ENCODE assay signal across 1 cellular context in the genomic region with DNA sequence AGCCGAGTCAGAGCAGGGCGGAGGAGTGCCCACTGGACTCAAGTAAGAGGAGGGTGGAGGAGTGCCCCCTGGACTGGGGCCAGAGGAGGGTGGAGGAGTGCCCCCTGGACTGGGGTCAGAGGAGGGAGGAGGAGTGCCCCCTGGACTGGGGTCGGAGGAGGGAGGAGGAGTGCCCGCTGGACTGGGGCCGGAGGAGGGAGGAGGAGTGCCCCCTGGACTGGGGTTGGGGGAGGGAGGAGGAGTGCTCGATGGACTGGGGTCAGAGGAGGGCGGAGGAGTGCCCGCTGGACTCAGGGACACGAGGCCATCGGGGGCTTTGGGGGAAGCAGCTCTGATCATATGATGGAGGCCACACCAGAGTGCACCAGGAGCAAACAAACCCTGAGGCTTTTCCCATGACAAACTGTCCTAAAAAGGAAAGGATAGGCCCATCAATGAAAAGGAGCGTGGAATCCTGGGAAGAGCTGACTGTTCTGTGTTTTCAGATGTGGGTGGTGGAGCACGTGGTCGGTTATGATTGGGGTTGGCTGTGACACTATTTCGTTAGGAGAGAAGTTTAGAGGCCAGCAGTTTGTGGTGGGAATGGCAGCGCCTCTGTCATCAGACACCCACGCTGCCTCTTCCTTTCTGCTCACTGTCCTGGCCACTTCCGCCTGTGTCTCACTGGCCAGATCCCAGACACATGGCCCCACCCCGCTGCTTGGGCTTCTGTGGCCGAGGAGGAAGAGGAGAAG.
TF ChIP-seq lines count a peak whose summit lies in the region.

No MANE protein-coding gene starts in this region.

TF ChIP-seq in K562, 482 proteins besides CTCF, POLR2A, EP300 and RAD21 (continued from another document and continues in another):
- TF ChIP-seq CEBPG (CRISPR knock-in tag; IDR thresholded peaks at IDR 0.05) = peak; percentile 61; the same call in 1 of the 2 replicates
- TF ChIP-seq CEBPG (tag; conservative IDR thresholded peaks at IDR 0.05 in 1 of 2, IDR thresholded peaks at IDR 0.05 in 1 of 2) = no peak
- no peak for TF ChIP-seq SIRT6 (IDR thresholded peaks at IDR 0.05; ENCODE audit: low read depth, low read length)
- TF ChIP-seq, protein P1, sequence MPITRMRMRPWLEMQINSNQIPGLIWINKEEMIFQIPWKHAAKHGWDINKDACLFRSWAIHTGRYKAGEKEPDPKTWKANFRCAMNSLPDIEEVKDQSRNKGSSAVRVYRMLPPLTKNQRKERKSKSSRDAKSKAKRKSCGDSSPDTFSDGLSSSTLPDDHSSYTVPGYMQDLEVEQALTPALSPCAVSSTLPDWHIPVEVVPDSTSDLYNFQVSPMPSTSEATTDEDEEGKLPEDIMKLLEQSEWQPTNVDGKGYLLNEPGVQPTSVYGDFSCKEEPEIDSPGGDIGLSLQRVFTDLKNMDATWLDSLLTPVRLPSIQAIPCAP (CRISPR knock-in tag; IDR thresholded peaks at IDR 0.05; ENCODE audit: borderline replicate concordance) = no peak
- no peak for TF ChIP-seq XRCC5 (IDR thresholded peaks at IDR 0.05; ENCODE audit: low read depth, low read length)
- TF ChIP-seq PYGO2 (tag; IDR thresholded peaks at IDR 0.05) = 0 out of 2 replicates have a peak, but pooled peaks have one; percentile 24
- TF ChIP-seq PCBP1 (IDR thresholded peaks at IDR 0.05; ENCODE audit: low read depth, low read length, poor library complexity, severe bottlenecking) = no peak
- TF ChIP-seq, protein P2, sequence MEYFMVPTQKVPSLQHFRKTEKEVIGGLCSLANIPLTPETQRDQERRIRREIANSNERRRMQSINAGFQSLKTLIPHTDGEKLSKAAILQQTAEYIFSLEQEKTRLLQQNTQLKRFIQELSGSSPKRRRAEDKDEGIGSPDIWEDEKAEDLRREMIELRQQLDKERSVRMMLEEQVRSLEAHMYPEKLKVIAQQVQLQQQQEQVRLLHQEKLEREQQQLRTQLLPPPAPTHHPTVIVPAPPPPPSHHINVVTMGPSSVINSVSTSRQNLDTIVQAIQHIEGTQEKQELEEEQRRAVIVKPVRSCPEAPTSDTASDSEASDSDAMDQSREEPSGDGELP (CRISPR knock-in tag; IDR thresholded peaks at IDR 0.05; ENCODE audit: borderline replicate concordance) = peak; percentile 82; the same call in 1 of the 2 replicates
- no peak; the same call in 1 of the 2 replicates for TF ChIP-seq ZNF263 (CRISPR knock-in tag; IDR thresholded peaks at IDR 0.05; ENCODE audit: borderline replicate concordance)
- TF ChIP-seq DIDO1 (tag; IDR thresholded peaks at IDR 0.05; ENCODE audit: low read depth) = no peak
- TF ChIP-seq, protein P3, sequence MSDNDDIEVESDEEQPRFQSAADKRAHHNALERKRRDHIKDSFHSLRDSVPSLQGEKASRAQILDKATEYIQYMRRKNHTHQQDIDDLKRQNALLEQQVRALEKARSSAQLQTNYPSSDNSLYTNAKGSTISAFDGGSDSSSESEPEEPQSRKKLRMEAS (CRISPR knock-in tag; IDR thresholded peaks at IDR 0.05) = peak; percentile 97
- TF ChIP-seq TAF1 (IDR thresholded peaks at IDR 0.05; ENCODE audit: control insufficient read depth, extremely low read depth, insufficient read depth, low read length, severe bottlenecking) = peak; percentile 47
- TF ChIP-seq ZNF24 (IDR thresholded peaks at IDR 0.05) = no peak
- peak; percentile 44; the same call in 1 of the 2 replicates for TF ChIP-seq ZNF324 (CRISPR knock-in tag; IDR thresholded peaks at IDR 0.05)
- no peak for TF ChIP-seq COPS2 (conservative IDR thresholded peaks at IDR 0.05)
- TF ChIP-seq DMBX1 (CRISPR knock-in tag; IDR thresholded peaks at IDR 0.05; ENCODE audit: borderline replicate concordance) = peak; percentile 90
- TF ChIP-seq, protein P4, sequence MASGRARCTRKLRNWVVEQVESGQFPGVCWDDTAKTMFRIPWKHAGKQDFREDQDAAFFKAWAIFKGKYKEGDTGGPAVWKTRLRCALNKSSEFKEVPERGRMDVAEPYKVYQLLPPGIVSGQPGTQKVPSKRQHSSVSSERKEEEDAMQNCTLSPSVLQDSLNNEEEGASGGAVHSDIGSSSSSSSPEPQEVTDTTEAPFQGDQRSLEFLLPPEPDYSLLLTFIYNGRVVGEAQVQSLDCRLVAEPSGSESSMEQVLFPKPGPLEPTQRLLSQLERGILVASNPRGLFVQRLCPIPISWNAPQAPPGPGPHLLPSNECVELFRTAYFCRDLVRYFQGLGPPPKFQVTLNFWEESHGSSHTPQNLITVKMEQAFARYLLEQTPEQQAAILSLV (tag; IDR thresholded peaks at IDR 0.05) = peak; percentile 78
- no peak for TF ChIP-seq RB1 (IDR thresholded peaks at IDR 0.05; ENCODE audit: low read depth)
- TF ChIP-seq FOXJ2 (tag; IDR thresholded peaks at IDR 0.05) = no peak
- TF ChIP-seq, protein P5, sequence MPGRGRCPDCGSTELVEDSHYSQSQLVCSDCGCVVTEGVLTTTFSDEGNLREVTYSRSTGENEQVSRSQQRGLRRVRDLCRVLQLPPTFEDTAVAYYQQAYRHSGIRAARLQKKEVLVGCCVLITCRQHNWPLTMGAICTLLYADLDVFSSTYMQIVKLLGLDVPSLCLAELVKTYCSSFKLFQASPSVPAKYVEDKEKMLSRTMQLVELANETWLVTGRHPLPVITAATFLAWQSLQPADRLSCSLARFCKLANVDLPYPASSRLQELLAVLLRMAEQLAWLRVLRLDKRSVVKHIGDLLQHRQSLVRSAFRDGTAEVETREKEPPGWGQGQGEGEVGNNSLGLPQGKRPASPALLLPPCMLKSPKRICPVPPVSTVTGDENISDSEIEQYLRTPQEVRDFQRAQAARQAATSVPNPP (IDR thresholded peaks at IDR 0.05; ENCODE audit: borderline replicate concordance, insufficient read depth, insufficient read length) = no peak
- TF ChIP-seq, protein P6, sequence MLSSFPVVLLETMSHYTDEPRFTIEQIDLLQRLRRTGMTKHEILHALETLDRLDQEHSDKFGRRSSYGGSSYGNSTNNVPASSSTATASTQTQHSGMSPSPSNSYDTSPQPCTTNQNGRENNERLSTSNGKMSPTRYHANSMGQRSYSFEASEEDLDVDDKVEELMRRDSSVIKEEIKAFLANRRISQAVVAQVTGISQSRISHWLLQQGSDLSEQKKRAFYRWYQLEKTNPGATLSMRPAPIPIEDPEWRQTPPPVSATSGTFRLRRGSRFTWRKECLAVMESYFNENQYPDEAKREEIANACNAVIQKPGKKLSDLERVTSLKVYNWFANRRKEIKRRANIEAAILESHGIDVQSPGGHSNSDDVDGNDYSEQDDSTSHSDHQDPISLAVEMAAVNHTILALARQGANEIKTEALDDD (IDR thresholded peaks at IDR 0.05) = no peak
- TF ChIP-seq, protein P7, sequence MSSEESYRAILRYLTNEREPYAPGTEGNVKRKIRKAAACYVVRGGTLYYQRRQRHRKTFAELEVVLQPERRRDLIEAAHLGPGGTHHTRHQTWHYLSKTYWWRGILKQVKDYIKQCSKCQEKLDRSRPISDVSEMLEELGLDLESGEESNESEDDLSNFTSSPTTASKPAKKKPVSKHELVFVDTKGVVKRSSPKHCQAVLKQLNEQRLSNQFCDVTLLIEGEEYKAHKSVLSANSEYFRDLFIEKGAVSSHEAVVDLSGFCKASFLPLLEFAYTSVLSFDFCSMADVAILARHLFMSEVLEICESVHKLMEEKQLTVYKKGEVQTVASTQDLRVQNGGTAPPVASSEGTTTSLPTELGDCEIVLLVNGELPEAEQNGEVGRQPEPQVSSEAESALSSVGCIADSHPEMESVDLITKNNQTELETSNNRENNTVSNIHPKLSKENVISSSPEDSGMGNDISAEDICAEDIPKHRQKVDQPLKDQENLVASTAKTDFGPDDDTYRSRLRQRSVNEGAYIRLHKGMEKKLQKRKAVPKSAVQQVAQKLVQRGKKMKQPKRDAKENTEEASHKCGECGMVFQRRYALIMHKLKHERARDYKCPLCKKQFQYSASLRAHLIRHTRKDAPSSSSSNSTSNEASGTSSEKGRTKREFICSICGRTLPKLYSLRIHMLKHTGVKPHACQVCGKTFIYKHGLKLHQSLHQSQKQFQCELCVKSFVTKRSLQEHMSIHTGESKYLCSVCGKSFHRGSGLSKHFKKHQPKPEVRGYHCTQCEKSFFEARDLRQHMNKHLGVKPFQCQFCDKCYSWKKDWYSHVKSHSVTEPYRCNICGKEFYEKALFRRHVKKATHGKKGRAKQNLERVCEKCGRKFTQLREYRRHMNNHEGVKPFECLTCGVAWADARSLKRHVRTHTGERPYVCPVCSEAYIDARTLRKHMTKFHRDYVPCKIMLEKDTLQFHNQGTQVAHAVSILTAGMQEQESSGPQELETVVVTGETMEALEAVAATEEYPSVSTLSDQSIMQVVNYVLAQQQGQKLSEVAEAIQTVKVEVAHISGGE (CRISPR knock-in tag; IDR thresholded peaks at IDR 0.05) = peak in 1 of 3 experiments; percentile 82; a peak in 2 of 6 replicates
- no peak for TF ChIP-seq MYBL2 (IDR thresholded peaks at IDR 0.05; ENCODE audit: low read depth)
- TF ChIP-seq MYBL2 (CRISPR knock-in tag; IDR thresholded peaks at IDR 0.05; ENCODE audit: borderline replicate concordance) = no peak
- no peak for TF ChIP-seq MTF1 (CRISPR knock-in tag; IDR thresholded peaks at IDR 0.05; ENCODE audit: borderline replicate concordance)
- no peak for TF ChIP-seq NR2C2 (CRISPR knock-in tag; IDR thresholded peaks at IDR 0.05)
- no peak; the same call in 1 of the 2 replicates for TF ChIP-seq NR2C2 (tag; IDR thresholded peaks at IDR 0.05)
- no peak for TF ChIP-seq ZNF232 (CRISPR knock-in tag; IDR thresholded peaks at IDR 0.05)
- no peak for TF ChIP-seq MCM3 (IDR thresholded peaks at IDR 0.05)
- TF ChIP-seq ZNF347 (CRISPR knock-in tag; IDR thresholded peaks at IDR 0.05; ENCODE audit: low read depth) = no peak
- TF ChIP-seq U2AF2 (optimal IDR thresholded peaks at IDR 0.05; ENCODE audit: low read depth, low read length) = no peak
- TF ChIP-seq ZKSCAN1 (IDR thresholded peaks at IDR 0.05; ENCODE audit: low read depth, low read length) = no peak
- TF ChIP-seq, protein P8, sequence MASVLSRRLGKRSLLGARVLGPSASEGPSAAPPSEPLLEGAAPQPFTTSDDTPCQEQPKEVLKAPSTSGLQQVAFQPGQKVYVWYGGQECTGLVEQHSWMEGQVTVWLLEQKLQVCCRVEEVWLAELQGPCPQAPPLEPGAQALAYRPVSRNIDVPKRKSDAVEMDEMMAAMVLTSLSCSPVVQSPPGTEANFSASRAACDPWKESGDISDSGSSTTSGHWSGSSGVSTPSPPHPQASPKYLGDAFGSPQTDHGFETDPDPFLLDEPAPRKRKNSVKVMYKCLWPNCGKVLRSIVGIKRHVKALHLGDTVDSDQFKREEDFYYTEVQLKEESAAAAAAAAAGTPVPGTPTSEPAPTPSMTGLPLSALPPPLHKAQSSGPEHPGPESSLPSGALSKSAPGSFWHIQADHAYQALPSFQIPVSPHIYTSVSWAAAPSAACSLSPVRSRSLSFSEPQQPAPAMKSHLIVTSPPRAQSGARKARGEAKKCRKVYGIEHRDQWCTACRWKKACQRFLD (CRISPR knock-in tag; IDR thresholded peaks at IDR 0.05) = peak; percentile 98
- TF ChIP-seq HDAC8 (tag; IDR thresholded peaks at IDR 0.05) = peak; percentile 85
- no peak for TF ChIP-seq SRSF7 (optimal IDR thresholded peaks at IDR 0.05; ENCODE audit: low read depth, low read length)
- TF ChIP-seq, protein P9, sequence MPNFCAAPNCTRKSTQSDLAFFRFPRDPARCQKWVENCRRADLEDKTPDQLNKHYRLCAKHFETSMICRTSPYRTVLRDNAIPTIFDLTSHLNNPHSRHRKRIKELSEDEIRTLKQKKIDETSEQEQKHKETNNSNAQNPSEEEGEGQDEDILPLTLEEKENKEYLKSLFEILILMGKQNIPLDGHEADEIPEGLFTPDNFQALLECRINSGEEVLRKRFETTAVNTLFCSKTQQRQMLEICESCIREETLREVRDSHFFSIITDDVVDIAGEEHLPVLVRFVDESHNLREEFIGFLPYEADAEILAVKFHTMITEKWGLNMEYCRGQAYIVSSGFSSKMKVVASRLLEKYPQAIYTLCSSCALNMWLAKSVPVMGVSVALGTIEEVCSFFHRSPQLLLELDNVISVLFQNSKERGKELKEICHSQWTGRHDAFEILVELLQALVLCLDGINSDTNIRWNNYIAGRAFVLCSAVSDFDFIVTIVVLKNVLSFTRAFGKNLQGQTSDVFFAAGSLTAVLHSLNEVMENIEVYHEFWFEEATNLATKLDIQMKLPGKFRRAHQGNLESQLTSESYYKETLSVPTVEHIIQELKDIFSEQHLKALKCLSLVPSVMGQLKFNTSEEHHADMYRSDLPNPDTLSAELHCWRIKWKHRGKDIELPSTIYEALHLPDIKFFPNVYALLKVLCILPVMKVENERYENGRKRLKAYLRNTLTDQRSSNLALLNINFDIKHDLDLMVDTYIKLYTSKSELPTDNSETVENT (CRISPR knock-in tag; IDR thresholded peaks at IDR 0.05) = no peak
- TF ChIP-seq HDAC1 (IDR thresholded peaks at IDR 0.05) = peak in 1 of 2 experiments; percentile 71; a peak in 2 of 4 replicates
- no peak for TF ChIP-seq SNRNP70 (optimal IDR thresholded peaks at IDR 0.05; ENCODE audit: low read depth, low read length)
- TF ChIP-seq MAFF (IDR thresholded peaks at IDR 0.05; ENCODE audit: low read length) = no peak
- peak; percentile 46; the same call in 1 of the 2 replicates for TF ChIP-seq ZNF444 (CRISPR knock-in tag; IDR thresholded peaks at IDR 0.05)
- TF ChIP-seq, protein P10, sequence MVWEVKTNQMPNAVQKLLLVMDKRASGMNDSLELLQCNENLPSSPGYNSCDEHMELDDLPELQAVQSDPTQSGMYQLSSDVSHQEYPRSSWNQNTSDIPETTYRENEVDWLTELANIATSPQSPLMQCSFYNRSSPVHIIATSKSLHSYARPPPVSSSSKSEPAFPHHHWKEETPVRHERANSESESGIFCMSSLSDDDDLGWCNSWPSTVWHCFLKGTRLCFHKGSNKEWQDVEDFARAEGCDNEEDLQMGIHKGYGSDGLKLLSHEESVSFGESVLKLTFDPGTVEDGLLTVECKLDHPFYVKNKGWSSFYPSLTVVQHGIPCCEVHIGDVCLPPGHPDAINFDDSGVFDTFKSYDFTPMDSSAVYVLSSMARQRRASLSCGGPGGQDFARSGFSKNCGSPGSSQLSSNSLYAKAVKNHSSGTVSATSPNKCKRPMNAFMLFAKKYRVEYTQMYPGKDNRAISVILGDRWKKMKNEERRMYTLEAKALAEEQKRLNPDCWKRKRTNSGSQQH (CRISPR knock-in tag; IDR thresholded peaks at IDR 0.05) = peak; percentile 2; the same call in 1 of the 2 replicates
- no peak for TF ChIP-seq TAL1 (IDR thresholded peaks at IDR 0.05)
- TF ChIP-seq, protein P11, sequence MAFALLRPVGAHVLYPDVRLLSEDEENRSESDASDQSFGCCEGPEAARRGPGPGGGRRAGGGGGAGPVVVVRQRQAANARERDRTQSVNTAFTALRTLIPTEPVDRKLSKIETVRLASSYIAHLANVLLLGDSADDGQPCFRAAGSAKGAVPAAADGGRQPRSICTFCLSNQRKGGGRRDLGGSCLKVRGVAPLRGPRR (CRISPR knock-in tag; IDR thresholded peaks at IDR 0.05) = no peak
- no peak for TF ChIP-seq RBBP5 (IDR thresholded peaks at IDR 0.05; ENCODE audit: borderline replicate concordance, insufficient read depth, low read length, poor library complexity, severe bottlenecking)
